23 cellular contexts compared by ENCODE assay signal in the genomic region with DNA sequence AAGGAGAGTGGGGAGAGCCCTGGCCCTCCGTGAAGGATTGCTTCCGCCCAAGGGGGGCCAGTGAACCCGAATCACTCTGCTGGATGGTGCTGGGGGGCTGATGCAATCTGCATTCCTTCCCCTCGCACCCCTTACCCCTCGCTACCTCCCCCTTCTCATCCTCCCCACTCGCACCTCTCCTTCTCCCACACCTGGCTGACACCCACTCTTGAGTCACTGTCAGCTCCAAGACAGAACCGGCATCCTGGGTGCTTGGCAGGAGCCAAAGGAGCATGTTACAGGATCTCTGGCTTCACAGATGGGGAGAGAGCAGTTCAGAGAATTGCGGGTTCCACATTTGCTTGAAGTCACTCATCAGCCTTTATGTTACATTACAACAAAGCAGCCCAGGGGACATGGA.
"Had no signal": no experiment of that assay in that cellular context is flagged by ENCODE, and none has a peak within 500 bp of the region (broad histone marks: within the 10 kb centered on the region; RNA-seq: fewer than 3 reads in every experiment).

No MANE protein-coding gene starts in this region.

- H3K27me3 ChIP-seq: brain microvascular endothelial cell, SJSA1 had no signal

- H3K27me3 Mint-ChIP-seq: activated CD8-positive, alpha-beta memory T cell treated with anti-CD3 and anti-CD28 coated beads, Interleukin-2, amount 10 ng/mL, durations not matched to agents 7 days and 5 days had no signal

- H3K9me3 Mint-ChIP-seq: activated naive CD4-positive, alpha-beta T cell treated with anti-CD3 and anti-CD28 coated beads, Interleukin-2, amount 10 ng/mL, durations not matched to agents 7 days and 5 days; activated naive CD8-positive, alpha-beta T cell treated with anti-CD3 and anti-CD28 coated beads for 36 hours; activated T-helper 17 cell treated with anti-CD3 and anti-CD28 coated beads, Interleukin-2, amount 50 U/mL, for 72 hours; T-helper 1 cell treated with Interleukin-12 subunit alpha and Interleukin-12 subunit beta and Interleukin-4 antibody, amounts not matched to agents 30 μg/mL and 1 μg/mL, for 36 hours had no signal

- H3K4me3 Mint-ChIP-seq: activated CD8-positive, alpha-beta memory T cell treated with anti-CD3 and anti-CD28 coated beads, Interleukin-2, amount 10 ng/mL, durations not matched to agents 7 days and 5 days; activated CD8-positive, alpha-beta T cell treated with anti-CD3 and anti-CD28 coated beads, Interleukin-2, amount 10 ng/mL, durations not matched to agents 7 days and 5 days; activated naive CD4-positive, alpha-beta T cell treated with anti-CD3 and anti-CD28 coated beads, Interleukin-2, amount 10 ng/mL, durations not matched to agents 7 days and 5 days; activated naive CD8-positive, alpha-beta T cell treated with anti-CD3 and anti-CD28 coated beads for 36 hours; activated T-helper 17 cell treated with anti-CD3 and anti-CD28 coated beads, Interleukin-2, amount 50 U/mL, for 72 hours; T-helper 1 cell treated with Interleukin-12 subunit alpha and Interleukin-12 subunit beta and Interleukin-4 antibody, amounts not matched to agents 30 μg/mL and 1 μg/mL, for 36 hours had no signal

- DNase-seq: activated CD4-positive, alpha-beta T cell treated with anti-CD3 and anti-CD28 coated beads for 48 hours; activated CD4-positive, alpha-beta T cell treated with anti-CD3 and anti-CD28 coated beads, Interleukin-2, amount 50 U/mL, for 4 hours; activated CD4-positive, CD25-positive, alpha-beta regulatory T cell treated with anti-CD3 and anti-CD28 coated beads, Interleukin-2, amount 50 U/mL, for 72 hours; activated CD8-positive, alpha-beta memory T cell treated with anti-CD3 and anti-CD28 coated beads, Interleukin-2, amount 10 ng/mL, durations not matched to agents 7 days and 5 days; activated CD8-positive, alpha-beta T cell treated with anti-CD3 and anti-CD28 coated beads, Interleukin-2, amount 10 ng/mL, durations not matched to agents 7 days and 5 days; activated gamma-delta T cell treated with Interleukin-2 at 50 U/mL for 16 hours; activated naive CD4-positive, alpha-beta T cell treated with anti-CD3 and anti-CD28 coated beads, Interleukin-2, amount 10 ng/mL, durations not matched to agents 7 days and 5 days; activated naive CD8-positive, alpha-beta T cell treated with anti-CD3 and anti-CD28 coated beads for 36 hours; activated T-cell treated with anti-CD3 and anti-CD28 coated beads, Interleukin-2, amount 50 U/mL, for 48 hours; brain microvascular endothelial cell; Karpas-422; NCI-H146; NCI-H1930; NCI-H2171 treated with DMSO at 0.1 percent for 48 hours; NCI-H345; NCI-H510A; NCI-H526 treated with DMSO at 0.1 percent for 48 hours; RPMI8226; SHP77 had no signal

- H3K27ac ChIP-seq: brain microvascular endothelial cell, SJSA1 had no signal

- ATAC-seq: activated CD8-positive, alpha-beta memory T cell treated with anti-CD3 and anti-CD28 coated beads, Interleukin-2, amount 10 ng/mL, durations not matched to agents 7 days and 5 days; activated CD8-positive, alpha-beta T cell treated with anti-CD3 and anti-CD28 coated beads, Interleukin-2, amount 10 ng/mL, durations not matched to agents 7 days and 5 days; activated T-helper 17 cell treated with anti-CD3 and anti-CD28 coated beads, Interleukin-2, amount 50 U/mL, for 72 hours; K562 had no signal

- H3K27ac Mint-ChIP-seq: activated CD8-positive, alpha-beta memory T cell treated with anti-CD3 and anti-CD28 coated beads, Interleukin-2, amount 10 ng/mL, durations not matched to agents 7 days and 5 days; activated CD8-positive, alpha-beta T cell treated with anti-CD3 and anti-CD28 coated beads, Interleukin-2, amount 10 ng/mL, durations not matched to agents 7 days and 5 days; activated naive CD4-positive, alpha-beta T cell treated with anti-CD3 and anti-CD28 coated beads, Interleukin-2, amount 10 ng/mL, durations not matched to agents 7 days and 5 days; activated naive CD8-positive, alpha-beta T cell treated with anti-CD3 and anti-CD28 coated beads for 36 hours; T-helper 1 cell treated with Interleukin-12 subunit alpha and Interleukin-12 subunit beta and Interleukin-4 antibody, amounts not matched to agents 30 μg/mL and 1 μg/mL, for 36 hours had no signal

- H3K36me3 Mint-ChIP-seq: activated CD8-positive, alpha-beta memory T cell treated with anti-CD3 and anti-CD28 coated beads, Interleukin-2, amount 10 ng/mL, durations not matched to agents 7 days and 5 days; activated naive CD4-positive, alpha-beta T cell treated with anti-CD3 and anti-CD28 coated beads, Interleukin-2, amount 10 ng/mL, durations not matched to agents 7 days and 5 days; activated naive CD8-positive, alpha-beta T cell treated with anti-CD3 and anti-CD28 coated beads for 36 hours had no signal
